ENCODE assay signal across 6 cellular contexts in genomic region chr5:139546593-139546992, GRCh38. TPM values are rescaled to one million over a fixed set of nuclear protein-coding genes. Genes with fewer than 3 reads are reported as not detected.
DNase-seq lines count a peak whose midpoint lies in the region; ATAC-seq, FAIRE-seq and TF ChIP-seq lines count a peak whose summit lies in the region.
"Not testable (repeated sequence)": the region's sequence is repeated elsewhere in the genome, so short reads cannot be mapped to it uniquely, and the experiment has no call there.

No MANE protein-coding gene starts in this region.

- H3K4me2 ChIP-seq in OCI-LY1 (ENCODE audit: low read length): peak overlapping the region; percentile 62
- H3K4me2 ChIP-seq in GM12878 (ENCODE audit: control insufficient read depth, insufficient read depth): not testable (repeated sequence)

- TF ChIP-seq POLR2A in GM12878 (IDR thresholded peaks at IDR 0.05; ENCODE audit: low read depth, low read length): not testable (repeated sequence)

- RAD21 ChIA-PET in GM12878 (lab: Charles Lee; ENCODE audit: unreplicated experiment): not testable (repeated sequence)

- SMC1A ChIA-PET in GM12878 (lab: Charles Lee; ENCODE audit: uncharacterized antibody, unreplicated experiment): interaction anchor here (0.6 to 1.8 kb wide), 4 partner anchors 22 to 46 kb away, joined by 3 to 6 read pairs (median 3); no protein-coding TSS in a partner anchor

- CTCF ChIA-PET in HEK293 (lab: Yijun Ruan, JAX): not testable (repeated sequence)
- CTCF ChIA-PET in WTC11 (lab: Charles Lee): interaction anchor here (0.7 to 2.7 kb wide), 2 partner anchors 14 to 22 kb away, joined by 4 to 5 read pairs; partner anchors contain the start of gene UBE2D2
- CTCF ChIA-PET in GM12878 (lab: Yijun Ruan, JAX): interaction anchor here (0.7 to 1.2 kb wide), 2 partner anchors 10 to 65 kb away, joined by 3 read pairs; no protein-coding TSS in a partner anchor

- H3K27ac ChIP-seq in HEK293 (ENCODE audit: extremely low read depth, low read depth, low read length); GM12878 (ENCODE audit: control insufficient read depth, insufficient read depth): not testable (repeated sequence)
- H3K27ac ChIP-seq in OCI-LY1 (ENCODE audit: low read depth, low read length, poor library complexity, severe bottlenecking): peak overlapping the region; percentile 42

- not testable (repeated sequence) for H3K4me3 Mint-ChIP-seq in WTC11; stimulated activated effector memory CD8-positive, alpha-beta T cell treated with anti-CD3 and anti-CD28 coated beads, Interleukin-12 subunit alpha, Interleukin-12 subunit beta, amount 100 ng/mL, for 72 hours
- H3K4me3 Mint-ChIP-seq in memory B cell: peak overlapping the region; percentile 71

- not testable (repeated sequence) for H3K4me1 Mint-ChIP-seq in WTC11; stimulated activated effector memory CD8-positive, alpha-beta T cell treated with anti-CD3 and anti-CD28 coated beads, Interleukin-12 subunit alpha, Interleukin-12 subunit beta, amount 100 ng/mL, for 72 hours
- H3K4me1 Mint-ChIP-seq in memory B cell: peaks cover 16% of the 10 kb centered on the region

- TF ChIP-seq EP300 in GM12878 (IDR thresholded peaks at IDR 0.05; ENCODE audit: borderline replicate concordance in 1 of 2, control insufficient read depth in 1 of 2, low read depth in 2 of 2, low read length in 2 of 2): not testable (repeated sequence)

- not testable (repeated sequence) for TF ChIP-seq CTCF in HEK293 (tag by site-specific recombination; IDR thresholded peaks at IDR 0.05); OCI-LY1 (IDR thresholded peaks at IDR 0.05; ENCODE audit: low read length); WTC11 (IDR thresholded peaks at IDR 0.05); GM12878 (IDR thresholded peaks at IDR 0.05 in 2 of 3, conservative IDR thresholded peaks at IDR 0.05 in 1 of 3; ENCODE audit: control insufficient read depth in 2 of 3, extremely low read depth in 1 of 3, insufficient read depth in 1 of 3, low read depth in 3 of 3, low read length in 3 of 3)

- not testable (repeated sequence) for H3K79me2 ChIP-seq in OCI-LY1 (ENCODE audit: insufficient read depth, low read length); GM12878 (ENCODE audit: control insufficient read depth, insufficient read depth, low read length)

- not testable (repeated sequence) for DNase-seq in WTC11 (ENCODE audit: low spot score); GM12878 (ENCODE audit: low read depth, low spot score); memory B cell (ENCODE audit: low spot score in 2 of 2); stimulated activated effector memory CD8-positive, alpha-beta T cell treated with anti-CD3 and anti-CD28 coated beads, Interleukin-12 subunit alpha, Interleukin-12 subunit beta, amount 100 ng/mL, for 72 hours (ENCODE audit: low spot score in 2 of 2)

- BruUV-seq in GM12878 (replicated peaks; lab: Mats Ljungman, UMichigan): not testable (repeated sequence)

- not testable (repeated sequence) for H3K27ac Mint-ChIP-seq in WTC11, memory B cell
- peak overlapping the region; percentile 66 for H3K27ac Mint-ChIP-seq in stimulated activated effector memory CD8-positive, alpha-beta T cell treated with anti-CD3 and anti-CD28 coated beads, Interleukin-12 subunit alpha, Interleukin-12 subunit beta, amount 100 ng/mL, for 72 hours

- not testable (repeated sequence) for H3K27me3 Mint-ChIP-seq in WTC11 (ENCODE audit: low read depth); memory B cell

- WGBS in GM12878 (ENCODE audit: insufficient coverage, insufficient replicate concordance, low lambda C conversion rate, missing lambda C conversion rate): 39% methylated on average over 6 of the region's 6 CpGs

- H3K9me2 ChIP-seq in OCI-LY1 (ENCODE audit: low read depth, low read length): not testable (repeated sequence)

- intact Hi-C loops in GM12878 (cut with micrococcal nuclease; ENCODE audit: unreplicated experiment): not testable (repeated sequence)

- H3K4me3 ChIP-seq in HEK293 (ENCODE audit: low read depth, low read length); GM12878: not testable (repeated sequence)
- peak overlapping the region; percentile 45 for H3K4me3 ChIP-seq in OCI-LY1 (ENCODE audit: low read depth, low read length, poor library complexity, severe bottlenecking)

- FAIRE-seq in GM12878 (lab: Jason Lieb, UNC): not testable (repeated sequence)

- H3K9me3 ChIP-seq in HEK293 (ENCODE audit: control insufficient read depth, insufficient read depth, low read depth, low read length); OCI-LY1 (ENCODE audit: low read length); GM12878 (replicated peaks; ENCODE audit: control insufficient read depth, insufficient read depth, low read length): not testable (repeated sequence)

- in situ Hi-C loops in GM12878 (cut with MboI): not testable (repeated sequence)

- not testable (repeated sequence) for H3K36me3 ChIP-seq in HEK293 (ENCODE audit: control insufficient read depth in 2 of 2, insufficient read depth in 1 of 2, low read length in 2 of 2); OCI-LY1 (ENCODE audit: insufficient read depth, low read length); GM12878 (ENCODE audit: control insufficient read depth in 2 of 2, insufficient read depth in 2 of 2, low read length in 1 of 2)

- H3K27me3 ChIP-seq in OCI-LY1 (ENCODE audit: insufficient read depth, low read length); GM12878 (replicated peaks in 1 of 2; ENCODE audit: control insufficient read depth in 2 of 2, insufficient read depth in 2 of 2, low read length in 1 of 2): not testable (repeated sequence)

- H3K4me1 ChIP-seq in HEK293 (ENCODE audit: control insufficient read depth, insufficient read depth, low read length); GM12878 (ENCODE audit: control insufficient read depth, insufficient read depth, low read length): not testable (repeated sequence)
- H3K4me1 ChIP-seq in OCI-LY1 (ENCODE audit: insufficient read depth, low read length, severe bottlenecking): peaks cover 33% of the 10 kb centered on the region

- not testable (repeated sequence) for H3K9ac ChIP-seq in OCI-LY1 (ENCODE audit: low read length); GM12878 (ENCODE audit: control insufficient read depth, insufficient read depth, low read length)

- not testable (repeated sequence) for TF ChIP-seq RAD21 in GM12878 (IDR thresholded peaks at IDR 0.05; ENCODE audit: insufficient read depth, low read depth, low read length)

- peaks cover 19% of the 10 kb centered on the region for H3K9me3 Mint-ChIP-seq in WTC11
- H3K9me3 Mint-ChIP-seq in memory B cell; stimulated activated effector memory CD8-positive, alpha-beta T cell treated with anti-CD3 and anti-CD28 coated beads, Interleukin-12 subunit alpha, Interleukin-12 subunit beta, amount 100 ng/mL, for 72 hours: not testable (repeated sequence)

- POLR2A ChIA-PET in HEK293 (lab: Yijun Ruan, JAX): not testable (repeated sequence)
- POLR2A ChIA-PET in WTC11 (lab: Charles Lee): interaction anchor here (0.6 kb wide), 1 partner anchor 1296 kb away, joined by 3 read pairs; no protein-coding TSS in a partner anchor
- POLR2A ChIA-PET in GM12878 (lab: Charles Lee): interaction anchor here (1.1 kb wide), 1 partner anchor 14 kb away, joined by 3 read pairs; the partner anchor contains the start of gene UBE2D2

- ATAC-seq in WTC11; GM12878; memory B cell (ENCODE audit: low read depth); stimulated activated effector memory CD8-positive, alpha-beta T cell treated with anti-CD3 and anti-CD28 coated beads, Interleukin-12 subunit alpha, Interleukin-12 subunit beta, amount 100 ng/mL, for 72 hours: not testable (repeated sequence)

- not testable (repeated sequence) for H3F3A ChIP-seq in OCI-LY1 (ENCODE audit: insufficient read depth, low read length)

- not testable (repeated sequence) for H4K20me1 ChIP-seq in OCI-LY1 (ENCODE audit: insufficient read depth, low read length); GM12878 (ENCODE audit: control insufficient read depth, insufficient read depth)

- peaks cover 17% of the 10 kb centered on the region for H3K36me3 Mint-ChIP-seq in WTC11
- H3K36me3 Mint-ChIP-seq in memory B cell; stimulated activated effector memory CD8-positive, alpha-beta T cell treated with anti-CD3 and anti-CD28 coated beads, Interleukin-12 subunit alpha, Interleukin-12 subunit beta, amount 100 ng/mL, for 72 hours: not testable (repeated sequence)

- peak overlapping the region; percentile 70; the same call in 1 of the 2 replicates for H2AFZ ChIP-seq in OCI-LY1 (ENCODE audit: low read length)
- H2AFZ ChIP-seq in GM12878 (ENCODE audit: control insufficient read depth, low read depth, low read length): not testable (repeated sequence)

RNA-seq across cellular contexts. Expression of gene UBE2D2, which starts 14.5 kb away (rescaled TPM):
- total RNA-seq in WTC11 (2021): 183 to 204 TPM (median 184 TPM) in 3 replicates
- total RNA-seq in GM12878 (2013; cell fraction: nucleolus; rRNA removed): 91.1 and 104 TPM in 2 replicates
- total RNA-seq in GM12878 (2014; rRNA removed): 93.1 and 107 TPM in 2 replicates
- 134 and 136 TPM in 2 replicates for total RNA-seq in GM12878 (2014; rRNA removed; fragmentation: Illumina TruSeq; extraction: Trizol)
- total RNA-seq in GM12878 (2021): 166 and 174 TPM in 2 replicates
- polyA plus RNA-seq in GM12878 (2011; ENCODE audit: low read depth): 146 TPM
- polyA plus RNA-seq in GM12878 (2011; rRNA removed): 139 and 185 TPM in 2 replicates
- polyA plus RNA-seq in GM12878 (2011; cell fraction: cytosol; rRNA removed): 40.9 and 52.0 TPM in 2 replicates
- 40.3 and 44.3 TPM in 2 replicates for polyA plus RNA-seq in GM12878 (2011; cell fraction: nucleus; rRNA removed)
- polyA plus RNA-seq in GM12878 (2012): 193 and 217 TPM in 2 replicates
- 120 and 151 TPM in 2 replicates for polyA plus RNA-seq in GM12878 (2014; fragmentation: Illumina TruSeq; extraction: Trizol)
- polyA plus RNA-seq in GM12878 (2014; fragmentation: Nextera tagmentation; extraction: Ambion mirVana): 100 to 1,000 TPM in 1 of 2 experiments, 10 to 100 TPM in 1; 58.6 to 120 TPM
- polyA plus RNA-seq in GM12878 (2014; rRNA removed): 79.2 and 99.2 TPM in 2 replicates
- polyA plus RNA-seq in GM12878 (2016; fragmentation: Nextera tagmentation; extraction: Ambion mirVana): 100 to 1,000 TPM; 227 to 245 TPM
- 52.8 and 83.5 TPM in 2 replicates for polyA minus RNA-seq in GM12878 (2011; rRNA and poly(A)+ RNA removed)
- 31.5 and 44.0 TPM in 2 replicates for polyA minus RNA-seq in GM12878 (2011; cell fraction: cytosol; rRNA and poly(A)+ RNA removed)
- polyA minus RNA-seq in GM12878 (2011; cell fraction: nucleus; rRNA and poly(A)+ RNA removed): 20.8 and 43.4 TPM in 2 replicates
